8 cellular contexts compared by ENCODE assay signal in the genomic region with DNA sequence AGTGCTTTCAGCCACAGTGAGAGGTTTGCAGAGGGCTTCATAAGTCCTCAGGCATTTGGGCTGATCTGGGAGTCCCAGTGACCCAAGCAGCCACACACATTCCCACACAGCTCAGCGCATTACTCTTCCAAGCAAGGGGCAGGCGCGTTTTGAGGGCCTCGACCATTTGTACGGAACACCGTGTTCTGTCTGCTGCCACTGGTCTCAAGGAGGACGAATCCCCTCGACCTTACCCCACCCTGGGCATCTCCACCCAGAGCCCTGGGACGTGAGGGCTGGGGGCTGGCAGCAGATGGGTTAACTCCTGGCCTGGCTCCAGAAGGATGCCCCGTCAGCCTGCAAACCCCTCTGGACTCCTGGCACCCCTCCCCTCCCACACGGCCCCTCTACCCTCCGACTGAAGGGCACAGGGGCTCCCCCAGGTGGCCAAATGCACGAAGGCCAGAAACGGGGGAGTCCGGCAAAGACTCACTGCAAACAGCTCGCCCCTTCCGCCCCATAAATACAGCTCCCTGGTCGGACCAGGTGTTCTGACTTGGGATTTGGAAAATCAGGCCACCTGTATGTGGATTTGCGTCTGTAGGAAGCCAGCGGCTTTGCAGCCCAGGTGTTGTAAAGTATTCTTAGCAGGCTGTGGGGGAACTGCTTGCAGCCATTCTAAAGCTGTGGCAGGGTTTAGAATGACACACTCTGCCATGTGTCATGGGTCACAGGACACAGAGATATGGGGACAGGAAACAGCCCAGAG. TPM values are rescaled to one million over a fixed set of nuclear protein-coding genes. Genes with fewer than 3 reads are reported as not detected.
A peak's percentile ranks its signal among the peaks of the same experiment; 100 is the strongest.
DNase-seq lines count a peak whose midpoint lies in the region; ATAC-seq, FAIRE-seq and TF ChIP-seq lines count a peak whose summit lies in the region.

No MANE protein-coding gene starts in this region.

- FAIRE-seq in astrocyte (lab: Jason Lieb, UNC), result no peak

- TF ChIP-seq CTCF in Calu3 (IDR thresholded peaks at IDR 0.05; ENCODE audit: unreplicated experiment) (peak; percentile 81), astrocyte (IDR thresholded peaks at IDR 0.05; ENCODE audit: insufficient read depth, low read depth, low read length) (peak; percentile 61)

- H3K4me2 ChIP-seq in astrocyte (ENCODE audit: low read length), result peak overlapping the region; percentile 69
- H3K4me2 ChIP-seq in skeletal muscle satellite cell (ENCODE audit: low read length), result peak overlapping the region; percentile 81

- intact Hi-C loops in Calu3 (cut with micrococcal nuclease; ENCODE audit: unreplicated experiment), result loop anchor here (1.0 to 2.0 kb wide), 2 partner anchors 26 to 62 kb away; no protein-coding TSS in a partner anchor

- H3K9me3 Mint-ChIP-seq in Calu3 (ENCODE audit: low read depth, unreplicated experiment), result no peaks in the 10 kb centered on the region
- H3K9me3 Mint-ChIP-seq in astrocyte (ENCODE audit: unreplicated experiment), result no peaks in the 10 kb centered on the region

- H3K4me3 ChIP-seq in astrocyte (ENCODE audit: insufficient read depth, low read depth, low read length) (no peak overlapping the region), skeletal muscle satellite cell (ENCODE audit: low read length) (peak overlapping the region; percentile 1)

- H3K36me3 Mint-ChIP-seq in Calu3 (ENCODE audit: insufficient read depth, unreplicated experiment), result peaks cover 35% of the 10 kb centered on the region
- no peaks in the 10 kb centered on the region for H3K36me3 Mint-ChIP-seq in astrocyte (ENCODE audit: low read depth, unreplicated experiment)

- ATAC-seq in GM19467 (IDR thresholded peaks at IDR 0.05; ENCODE audit: unreplicated experiment), result peak; percentile 31

- CTCF ChIA-PET in Calu3 (lab: Charles Lee), result interaction anchor here (0.8 to 2.8 kb wide), 12 partner anchors 8 to 70 kb away, joined by 3 to 29 read pairs (median 6); a partner anchor contains a TSS

- no peaks in the 10 kb centered on the region for H3K79me2 ChIP-seq in astrocyte (ENCODE audit: insufficient read depth, low read length)

- no TSS peak for BruUV-seq in Calu3 (replicated peaks; lab: Mats Ljungman, UMichigan)

- H4K20me1 ChIP-seq in astrocyte (ENCODE audit: insufficient read depth, low read length), result no peaks in the 10 kb centered on the region

- H3K36me3 ChIP-seq in KOPT-K1 (ENCODE audit: insufficient read depth, low read length) (no peaks in the 10 kb centered on the region), astrocyte (ENCODE audit: insufficient read depth, low read length) (no peaks in the 10 kb centered on the region), skeletal muscle satellite cell (ENCODE audit: insufficient read depth, low read length) (no peaks in the 10 kb centered on the region)

- H3K4me1 Mint-ChIP-seq in Calu3 (ENCODE audit: low read depth, unreplicated experiment), result peaks cover 38% of the 10 kb centered on the region
- peaks cover 7% of the 10 kb centered on the region for H3K4me1 Mint-ChIP-seq in astrocyte (ENCODE audit: low read depth, unreplicated experiment)

- DNase-seq in Calu3 (peak; percentile 87), T-helper 1 cell (peak in 3 of 5 donors; percentile 20 to 55 (median 28)), astrocyte (ENCODE audit: low read depth) (peak; percentile 17), hypothalamus (lab: John Stamatoyannopoulos, UW) (peak in 40 of 51 donors; percentile 23 to 78 (median 55)), NCI-H187 (lab: John Stamatoyannopoulos, UW) (no peak)

- H3K27me3 Mint-ChIP-seq in Calu3 (ENCODE audit: unreplicated experiment), result no peaks in the 10 kb centered on the region
- H3K27me3 Mint-ChIP-seq in astrocyte (ENCODE audit: low read depth, unreplicated experiment), result no peaks in the 10 kb centered on the region

- H3K27ac ChIP-seq in KOPT-K1 (ENCODE audit: low read depth, low read length, poor library complexity, severe bottlenecking) (peak overlapping the region; percentile 87), astrocyte (ENCODE audit: low read depth, low read length) (no peak overlapping the region)

- peak overlapping the region; percentile 88 for H3K27ac Mint-ChIP-seq in Calu3 (ENCODE audit: unreplicated experiment)
- peak overlapping the region; percentile 26 for H3K27ac Mint-ChIP-seq in astrocyte (ENCODE audit: unreplicated experiment)

- H3K9ac ChIP-seq in astrocyte (ENCODE audit: low read length), result peak overlapping the region; percentile 42
- peak overlapping the region; percentile 81 for H3K9ac ChIP-seq in skeletal muscle satellite cell (ENCODE audit: low read depth, low read length)

- H2AFZ ChIP-seq in astrocyte (ENCODE audit: low read depth, low read length), result peak overlapping the region; percentile 74

- H3K4me3 Mint-ChIP-seq in Calu3 (ENCODE audit: low read depth, unreplicated experiment) (no peak overlapping the region), astrocyte (ENCODE audit: unreplicated experiment) (no peak overlapping the region)

- no peaks in the 10 kb centered on the region for H3K9me3 ChIP-seq in KOPT-K1 (ENCODE audit: insufficient read depth, low read length, poor library complexity, severe bottlenecking)
- no peaks in the 10 kb centered on the region for H3K9me3 ChIP-seq in astrocyte (ENCODE audit: insufficient read depth, low read depth, low read length)
- no peaks in the 10 kb centered on the region for H3K9me3 ChIP-seq in skeletal muscle satellite cell (replicated peaks; ENCODE audit: low read length)

- H3K27me3 ChIP-seq in astrocyte (ENCODE audit: insufficient read depth, low read length) (no peaks in the 10 kb centered on the region), skeletal muscle satellite cell (ENCODE audit: control insufficient read depth, insufficient read depth, low read length) (no peaks in the 10 kb centered on the region)

- H3K4me1 ChIP-seq in astrocyte (ENCODE audit: insufficient read depth, low read length) (peaks cover 16% of the 10 kb centered on the region), skeletal muscle satellite cell (ENCODE audit: control insufficient read depth, insufficient read depth, low read length) (peaks cover 37% of the 10 kb centered on the region)

RNA-seq across cellular contexts. Expression of a gene that starts 33.6 kb away (rescaled TPM):
- 1,239 and 1,354 TPM in 2 replicates for total RNA-seq in Calu3 (2022)
- total RNA-seq in astrocyte, result 396 and 469 TPM in 2 replicates
- total RNA-seq in skeletal muscle satellite cell (2012; rRNA removed), result 761 and 825 TPM in 2 replicates

Comparison
In these comparisons a context has a peak if more than half of its experiments do, and no peak if none do; other contexts are left out.
1. DNase-seq: peak in Calu3 (single experiment), T-helper 1 cell (3 of 5), astrocyte (single experiment) and hypothalamus (40 of 51); none in NCI-H187 (0 of 2).